ENCODE assay signal across 13 cellular contexts in genomic region chr1:68324316-68324715, GRCh38.
DNase-seq lines count a peak whose midpoint lies in the region; TF ChIP-seq lines count a peak whose summit lies in the region.
"Had no signal": no experiment of that assay in that cellular context is flagged by ENCODE, and none has a peak within 500 bp of the region (broad histone marks: within the 10 kb centered on the region; RNA-seq: fewer than 3 reads in every experiment).

No MANE protein-coding gene starts in this region.

- no peak for TF ChIP-seq POLR2A in sigmoid colon (IDR thresholded peaks at IDR 0.05)

- POLR2A ChIA-PET in HEK293 (lab: Yijun Ruan, JAX): no interaction called here

- intact Hi-C loops in sigmoid colon (cut with DNase I): loop anchor here (10.0 kb wide), 1 partner anchor 640 kb away; the partner anchor contains the start of gene GADD45A

- DNase-seq in islet precursor cell (peak; percentile 76), sigmoid colon (no peak), pons (ENCODE audit: low spot score) (no peak), NCI-H2196 treated with DMSO at 0.1 percent for 48 hours (lab: John Stamatoyannopoulos, UW; ENCODE audit: unreplicated experiment) (no peak), NCI-H187 treated with DMSO at 0.1 percent for 48 hours (lab: John Stamatoyannopoulos, UW) (no peak)
- DNase-seq: ACHN; Caco-2; CD4-positive, alpha-beta T cell; GM23248; HFFc6 had no signal

- H3K4me3 ChIP-seq in HEK293 (ENCODE audit: low read depth, low read length) (no peak overlapping the region), sigmoid colon (no peak overlapping the region)
- H3K4me3 ChIP-seq: HAP-1 had no signal

- H3K36me3 ChIP-seq in HEK293 (ENCODE audit: control insufficient read depth in 2 of 2, insufficient read depth in 1 of 2, low read length in 2 of 2): no peaks in the 10 kb centered on the region
- no peaks in the 10 kb centered on the region for H3K36me3 ChIP-seq in sigmoid colon
- H3K36me3 ChIP-seq: HAP-1 had no signal

- CTCF ChIA-PET in HEK293 (lab: Yijun Ruan, JAX): interaction anchor here (0.6 to 2.6 kb wide), 3 partner anchors 21 to 204 kb away, joined by 4 to 12 read pairs (median 8); no protein-coding TSS in a partner anchor

- no peaks in the 10 kb centered on the region for H3K27me3 ChIP-seq in sigmoid colon

- no peaks in the 10 kb centered on the region for H3K9me3 ChIP-seq in HEK293 (ENCODE audit: control insufficient read depth, insufficient read depth, low read depth, low read length)
- no peaks in the 10 kb centered on the region for H3K9me3 ChIP-seq in sigmoid colon
- H3K9me3 ChIP-seq: Caco-2, HAP-1 had no signal

- TF ChIP-seq CTCF in HEK293 (tag by site-specific recombination; IDR thresholded peaks at IDR 0.05) (no peak), sigmoid colon (IDR thresholded peaks at IDR 0.05) (no peak)

- H3K27ac ChIP-seq in HEK293 (ENCODE audit: extremely low read depth, low read depth, low read length) (no peak overlapping the region), sigmoid colon (peak overlapping the region in 3 of 4 donors; percentile 77 to 82 (median 79))
- H3K27ac ChIP-seq: C4-2B had no signal

- no peaks in the 10 kb centered on the region for H3K4me1 ChIP-seq in HEK293 (ENCODE audit: control insufficient read depth, insufficient read depth, low read length)
- H3K4me1 ChIP-seq in sigmoid colon: peaks cover 0 to 67% (median 34%) of the 10 kb centered on the region in 4 donors
- H3K4me1 ChIP-seq: Caco-2, HAP-1 had no signal

- WGBS in sigmoid colon, 2 donors: 89 to 91% methylated on average over 2 of the region's 2 CpGs

- no peak for TF ChIP-seq EP300 in sigmoid colon (IDR thresholded peaks at IDR 0.05)

TF ChIP-seq in HEK293, 187 proteins besides CTCF, POLR2A, EP300 and RAD21:
- peak; percentile 40; the same call in 1 of the 2 replicates for TF ChIP-seq ZIC2 (tag by site-specific recombination; IDR thresholded peaks at IDR 0.05)
- no peak for TF ChIP-seq ZNF600 (tag by site-specific recombination; IDR thresholded peaks at IDR 0.05)
